ENCODE assay signal across 9 cellular contexts in genomic region chr1:175673236-175674150, GRCh38.
A peak's percentile ranks its signal among the peaks of the same experiment; 100 is the strongest.
DNase-seq lines count a peak whose midpoint lies in the region; ATAC-seq and TF ChIP-seq lines count a peak whose summit lies in the region.
"Had no signal": no experiment of that assay in that cellular context is flagged by ENCODE, and none has a peak within 500 bp of the region (broad histone marks: within the 10 kb centered on the region; RNA-seq: fewer than 3 reads in every experiment).

No MANE protein-coding gene starts in this region.

- H3K36me3 ChIP-seq in hepatocyte (replicated peaks; ENCODE audit: insufficient read depth, low read depth), result no peaks in the 10 kb centered on the region

- H3K4me1 ChIP-seq in hepatocyte (ENCODE audit: insufficient read depth), result no peaks in the 10 kb centered on the region

- WGBS in hepatocyte (ENCODE audit: low lambda C conversion rate, missing lambda C conversion rate), result 45% methylated on average over 7 of the region's 7 CpGs

- ATAC-seq in GM18517 (IDR thresholded peaks at IDR 0.05; ENCODE audit: unreplicated experiment) (peak; percentile 71), GM21786 (IDR thresholded peaks at IDR 0.05; ENCODE audit: unreplicated experiment) (peak; percentile 92), HG03045 (IDR thresholded peaks at IDR 0.05; ENCODE audit: unreplicated experiment) (no peak)
- ATAC-seq: activated naive CD8-positive, alpha-beta T cell treated with anti-CD3 and anti-CD28 coated beads, Interleukin-2, amount 50 U/mL, for 24 hours had no signal

- H3K9me3 ChIP-seq in hepatocyte (ENCODE audit: low read depth), result no peaks in the 10 kb centered on the region

- H3K27ac ChIP-seq in hepatocyte, result no peak overlapping the region

- peak; percentile 22 to 56 for DNase-seq in NCI-H187 (lab: John Stamatoyannopoulos, UW)
- DNase-seq in medulla oblongata (ENCODE audit: extremely low spot score), result peak; percentile 38
- DNase-seq in HuH-7.5 (ENCODE audit: low spot score), result no peak
- DNase-seq in hepatocyte (ENCODE audit: low spot score), result no peak
- DNase-seq in activated CD4-positive, alpha-beta T cell treated with anti-CD3 and anti-CD28 coated beads for 1 hour, result no peak
- DNase-seq: activated naive CD8-positive, alpha-beta T cell treated with anti-CD3 and anti-CD28 coated beads, Interleukin-2, amount 50 U/mL, for 24 hours had no signal

- peaks cover 8% of the 10 kb centered on the region for H3K27me3 ChIP-seq in hepatocyte

- no peak overlapping the region for H3K4me2 ChIP-seq in hepatocyte

- H3K9me2 ChIP-seq in hepatocyte (replicated peaks; ENCODE audit: insufficient read depth), result no peaks in the 10 kb centered on the region

- H3K79me2 ChIP-seq in hepatocyte, result no peaks in the 10 kb centered on the region

- H2AFZ ChIP-seq in hepatocyte, result no peak overlapping the region

- H3K4me3 ChIP-seq in hepatocyte, result no peak overlapping the region

- TF ChIP-seq CTCF in hepatocyte (IDR thresholded peaks at IDR 0.05; ENCODE audit: poor library complexity), result no peak

- no peaks in the 10 kb centered on the region for H4K20me1 ChIP-seq in hepatocyte (ENCODE audit: insufficient read depth, poor library complexity, severe bottlenecking)

Comparison
In these comparisons a context has a peak if more than half of its experiments do, and no peak if none do; other contexts are left out.
1. DNase-seq: peak in NCI-H187 (2 of 2) and medulla oblongata (single experiment); none in HuH-7.5 (single experiment), hepatocyte (single experiment) and activated CD4-positive, alpha-beta T cell treated with anti-CD3 and anti-CD28 coated beads for 1 hour (single experiment).